23 cellular contexts compared by ENCODE assay signal in the genomic region with DNA sequence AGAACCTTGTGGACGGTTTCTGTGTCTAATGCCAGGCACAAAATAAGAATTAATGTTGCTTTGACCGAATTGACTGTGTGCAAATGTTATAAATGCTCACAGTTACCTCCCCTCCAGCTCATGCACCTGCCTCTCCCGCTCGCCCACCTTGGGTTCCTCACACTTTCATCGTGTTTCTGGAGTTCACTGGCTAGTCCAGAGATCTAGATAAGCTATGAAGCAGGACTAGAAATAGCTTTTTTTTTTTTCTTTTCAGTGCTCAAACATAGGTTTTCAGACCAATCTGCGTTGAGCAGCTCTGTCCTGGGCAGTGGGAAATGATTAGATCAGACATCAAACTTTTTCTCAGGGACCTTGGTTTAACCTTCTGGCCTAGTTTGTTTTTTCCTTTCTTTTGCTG. TPM values are rescaled to one million over a fixed set of nuclear protein-coding genes. Genes with fewer than 3 reads are reported as not detected.
"Had no signal": no experiment of that assay in that cellular context is flagged by ENCODE, and none has a peak within 500 bp of the region (broad histone marks: within the 10 kb centered on the region; RNA-seq: fewer than 3 reads in every experiment).

No MANE protein-coding gene starts in this region.

- H3K27me3 Mint-ChIP-seq: T-cell had no signal

- FAIRE-seq: pancreas had no signal

- H3K27ac ChIP-seq: epithelial cell of prostate, lower lobe of right lung, WERI-Rb-1 had no signal

- H3K27ac Mint-ChIP-seq: activated CD4-positive, alpha-beta T cell treated with anti-CD3 and anti-CD28 coated beads for 36 hours; activated CD8-positive, alpha-beta T cell treated with anti-CD3 and anti-CD28 coated beads for 36 hours; activated naive CD8-positive, alpha-beta T cell treated with anti-CD3 and anti-CD28 coated beads for 36 hours; brain; T-cell; type B pancreatic cell had no signal

- H3K36me3 ChIP-seq: lower lobe of right lung, pancreas, WERI-Rb-1 had no signal

- H3K9me3 Mint-ChIP-seq: activated CD8-positive, alpha-beta T cell treated with anti-CD3 and anti-CD28 coated beads for 36 hours; activated naive CD8-positive, alpha-beta T cell treated with anti-CD3 and anti-CD28 coated beads for 36 hours; T-cell; type B pancreatic cell had no signal

- ATAC-seq: activated CD4-positive, alpha-beta T cell treated with anti-CD3 and anti-CD28 coated beads for 36 hours; activated CD8-positive, alpha-beta T cell treated with anti-CD3 and anti-CD28 coated beads for 36 hours; left cardiac atrium; lower lobe of right lung; T-cell had no signal

- H3K36me3 Mint-ChIP-seq: brain, type B pancreatic cell had no signal

- H3K4me3 Mint-ChIP-seq: activated CD4-positive, alpha-beta T cell treated with anti-CD3 and anti-CD28 coated beads for 36 hours; activated CD8-positive, alpha-beta T cell treated with anti-CD3 and anti-CD28 coated beads for 36 hours; activated naive CD8-positive, alpha-beta T cell treated with anti-CD3 and anti-CD28 coated beads for 36 hours; brain; T-cell; type B pancreatic cell had no signal

- H3K4me3 ChIP-seq: lower lobe of right lung had no signal

- H3K9me3 ChIP-seq: lower lobe of right lung, pancreas had no signal

- DNase-seq: activated CD4-positive, alpha-beta T cell treated with anti-CD3 and anti-CD28 coated beads for 36 hours; activated CD8-positive, alpha-beta memory T cell treated with anti-CD3 and anti-CD28 coated beads, Interleukin-2, amount 50 U/mL, for 4 hours; activated CD8-positive, alpha-beta T cell treated with anti-CD3 and anti-CD28 coated beads for 36 hours; activated naive CD8-positive, alpha-beta T cell treated with anti-CD3 and anti-CD28 coated beads for 36 hours; amygdala; cortex of kidney; effector memory CD4-positive, alpha-beta T cell; foreskin melanocyte; head of caudate nucleus; left cardiac atrium; lower lobe of right lung; midbrain; retina; stimulated activated CD4-positive, alpha-beta T cell treated with anti-CD3 and anti-CD28 coated beads, Interleukin-12 subunit alpha, Interleukin-12 subunit beta, amount 100 ng/mL, for 4 hours; stimulated activated naive CD4-positive, alpha-beta T cell; T-cell; T1000; WERI-Rb-1 had no signal

- H3K27me3 ChIP-seq: pancreas had no signal

RNA-seq across cellular contexts. Expression of a gene that starts 11.1 kb away (rescaled TPM):
- total RNA-seq: myocyte had no signal
